ENCODE assay signal across 18 cellular contexts in genomic region chr14:34372766-34373165, GRCh38.
DNase-seq lines count a peak whose midpoint lies in the region; ATAC-seq and TF ChIP-seq lines count a peak whose summit lies in the region.
"Had no signal": no experiment of that assay in that cellular context is flagged by ENCODE, and none has a peak within 500 bp of the region (broad histone marks: within the 10 kb centered on the region; RNA-seq: fewer than 3 reads in every experiment).

No MANE protein-coding gene starts in this region.

- TF ChIP-seq CTCF in PC-9 (conservative IDR thresholded peaks at IDR 0.05) (no peak), epithelial cell of esophagus (IDR thresholded peaks at IDR 0.05; ENCODE audit: insufficient read depth, low read depth, low read length, missing control alignments) (no peak), lower lobe of right lung (IDR thresholded peaks at IDR 0.05) (no peak), upper lobe of right lung (IDR thresholded peaks at IDR 0.05) (no peak), osteocyte (IDR thresholded peaks at IDR 0.05) (no peak)

- H3K27me3 ChIP-seq in PC-9 (ENCODE audit: insufficient read depth, low read depth) (no peaks in the 10 kb centered on the region), lower lobe of right lung (ENCODE audit: low read depth) (no peaks in the 10 kb centered on the region), upper lobe of right lung (no peaks in the 10 kb centered on the region)

- no peaks in the 10 kb centered on the region for H3K4me1 Mint-ChIP-seq in natural killer cell treated with Interleukin-12 subunit alpha and Interleukin-12 subunit beta and Interleukin-15 and Interleukin-18, amount 100 ng/mL, for 72 hours (ENCODE audit: low read depth in 2 of 2)
- H3K4me1 Mint-ChIP-seq in osteocyte (ENCODE audit: unreplicated experiment), result no peaks in the 10 kb centered on the region
- H3K4me1 Mint-ChIP-seq in activated T-helper 1 cell treated with anti-CD3 and anti-CD28 coated beads, Interleukin-12 subunit alpha, Interleukin-12 subunit beta, Interleukin-2, Interleukin-4 antibody, amounts not matched to agents 30 ng/mL and 10 ng/mL and 1 ng/mL, durations not matched to agents 14 hours and 24 hours and 36 hours (ENCODE audit: low read depth), result no peaks in the 10 kb centered on the region

- no peaks in the 10 kb centered on the region for H3K9me3 Mint-ChIP-seq in natural killer cell treated with Interleukin-12 subunit alpha and Interleukin-12 subunit beta and Interleukin-15 and Interleukin-18, amount 100 ng/mL, for 72 hours
- H3K9me3 Mint-ChIP-seq in osteocyte (ENCODE audit: unreplicated experiment), result no peaks in the 10 kb centered on the region
- H3K9me3 Mint-ChIP-seq in activated T-helper 1 cell treated with anti-CD3 and anti-CD28 coated beads, Interleukin-12 subunit alpha, Interleukin-12 subunit beta, Interleukin-2, Interleukin-4 antibody, amounts not matched to agents 30 ng/mL and 10 ng/mL and 1 ng/mL, durations not matched to agents 14 hours and 24 hours and 36 hours, result no peaks in the 10 kb centered on the region
- H3K9me3 Mint-ChIP-seq: CD4-positive, alpha-beta T cell had no signal

- H3K4me3 ChIP-seq in PC-9 (no peak overlapping the region), epithelial cell of esophagus (ENCODE audit: low read length) (no peak overlapping the region), lower lobe of right lung (no peak overlapping the region), upper lobe of right lung (no peak overlapping the region)

- H3K9me3 ChIP-seq in PC-9 (ENCODE audit: insufficient read depth, low read depth), result no peaks in the 10 kb centered on the region
- no peaks in the 10 kb centered on the region for H3K9me3 ChIP-seq in lower lobe of right lung
- no peaks in the 10 kb centered on the region for H3K9me3 ChIP-seq in upper lobe of right lung

- peaks cover 39% of the 10 kb centered on the region for H3F3A ChIP-seq in PC-9 (ENCODE audit: insufficient read depth, low read depth)

- ATAC-seq in lower lobe of right lung (no peak), upper lobe of right lung (no peak)
- ATAC-seq in natural killer cell treated with Interleukin-12 subunit alpha and Interleukin-12 subunit beta and Interleukin-15 and Interleukin-18, amount 100 ng/mL, for 72 hours, result no peak
- ATAC-seq: Panc1 had no signal

- H3K27me3 Mint-ChIP-seq in natural killer cell treated with Interleukin-12 subunit alpha and Interleukin-12 subunit beta and Interleukin-15 and Interleukin-18, amount 100 ng/mL, for 72 hours, result peaks cover 7 to 8% of the 10 kb centered on the region in 2 donors
- peaks cover 15% of the 10 kb centered on the region for H3K27me3 Mint-ChIP-seq in osteocyte (ENCODE audit: unreplicated experiment)
- no peaks in the 10 kb centered on the region for H3K27me3 Mint-ChIP-seq in activated T-helper 1 cell treated with anti-CD3 and anti-CD28 coated beads, Interleukin-12 subunit alpha, Interleukin-12 subunit beta, Interleukin-2, Interleukin-4 antibody, amounts not matched to agents 30 ng/mL and 10 ng/mL and 1 ng/mL, durations not matched to agents 14 hours and 24 hours and 36 hours (ENCODE audit: insufficient read depth)

- no peaks in the 10 kb centered on the region for H3K9me2 ChIP-seq in PC-9 (ENCODE audit: insufficient read depth)

- H3K36me3 Mint-ChIP-seq in natural killer cell treated with Interleukin-12 subunit alpha and Interleukin-12 subunit beta and Interleukin-15 and Interleukin-18, amount 100 ng/mL, for 72 hours, result no peaks in the 10 kb centered on the region
- H3K36me3 Mint-ChIP-seq in osteocyte (ENCODE audit: unreplicated experiment), result no peaks in the 10 kb centered on the region
- H3K36me3 Mint-ChIP-seq in activated T-helper 1 cell treated with anti-CD3 and anti-CD28 coated beads, Interleukin-12 subunit alpha, Interleukin-12 subunit beta, Interleukin-2, Interleukin-4 antibody, amounts not matched to agents 30 ng/mL and 10 ng/mL and 1 ng/mL, durations not matched to agents 14 hours and 24 hours and 36 hours (ENCODE audit: low read depth), result no peaks in the 10 kb centered on the region

- intact Hi-C loops in PC-9 (cut with micrococcal nuclease; ENCODE audit: unreplicated experiment), result no loop called here
- intact Hi-C loops in lower lobe of right lung (cut with DNase I), result no loop called here
- intact Hi-C loops in upper lobe of right lung (cut with DNase I), result no loop called here
- intact Hi-C loops in activated T-helper 1 cell treated with anti-CD3 and anti-CD28 coated beads, Interleukin-12 subunit alpha, Interleukin-12 subunit beta, Interleukin-2, Interleukin-4 antibody, amounts not matched to agents 30 ng/mL and 10 ng/mL and 1 ng/mL, durations not matched to agents 14 hours and 24 hours and 36 hours (cut with micrococcal nuclease), result no loop called here

- DNase-seq in PC-9, result peak in 1 of 2 experiments; percentile 83
- DNase-seq in epithelial cell of esophagus (ENCODE audit: low read depth), result peak; percentile 57
- no peak for DNase-seq in lower lobe of right lung
- DNase-seq in upper lobe of right lung, result no peak
- DNase-seq in natural killer cell treated with Interleukin-12 subunit alpha and Interleukin-12 subunit beta and Interleukin-15 and Interleukin-18, amount 100 ng/mL, for 72 hours (ENCODE audit: low spot score), result no peak
- no peak for DNase-seq in osteocyte (ENCODE audit: extremely low spot score, unreplicated experiment)
- no peak for DNase-seq in activated T-helper 1 cell treated with anti-CD3 and anti-CD28 coated beads, Interleukin-12 subunit alpha, Interleukin-12 subunit beta, Interleukin-2, Interleukin-4 antibody, amounts not matched to agents 30 ng/mL and 10 ng/mL and 1 ng/mL, durations not matched to agents 14 hours and 24 hours and 36 hours (ENCODE audit: low spot score)
- DNase-seq: CD4-positive, alpha-beta T cell; COR-L47; DMS79; KG1; NCI-H1105; NCI-H146; NCI-H2029; NCI-H2227 treated with DMSO at 0.1 percent for 48 hours; NCI-H510A treated with DMSO at 0.1 percent for 48 hours; NCI-H748 treated with DMSO at 0.1 percent for 48 hours had no signal

- H3K36me3 ChIP-seq in PC-9 (ENCODE audit: low read depth) (no peaks in the 10 kb centered on the region), lower lobe of right lung (no peaks in the 10 kb centered on the region), upper lobe of right lung (no peaks in the 10 kb centered on the region)

- H3K4me2 ChIP-seq in PC-9, result peak overlapping the region; percentile 58

- H3K27ac ChIP-seq in PC-9, result peak overlapping the region; percentile 54
- peak overlapping the region; percentile 77 for H3K27ac ChIP-seq in lower lobe of right lung
- peak overlapping the region; percentile 82 for H3K27ac ChIP-seq in upper lobe of right lung

- H3K4me3 Mint-ChIP-seq in natural killer cell treated with Interleukin-12 subunit alpha and Interleukin-12 subunit beta and Interleukin-15 and Interleukin-18, amount 100 ng/mL, for 72 hours, result no peak overlapping the region
- H3K4me3 Mint-ChIP-seq in osteocyte (ENCODE audit: unreplicated experiment), result no peak overlapping the region
- H3K4me3 Mint-ChIP-seq in activated T-helper 1 cell treated with anti-CD3 and anti-CD28 coated beads, Interleukin-12 subunit alpha, Interleukin-12 subunit beta, Interleukin-2, Interleukin-4 antibody, amounts not matched to agents 30 ng/mL and 10 ng/mL and 1 ng/mL, durations not matched to agents 14 hours and 24 hours and 36 hours, result no peak overlapping the region
- H3K4me3 Mint-ChIP-seq: CD4-positive, alpha-beta T cell had no signal

- no peaks in the 10 kb centered on the region for H3K79me2 ChIP-seq in PC-9 (ENCODE audit: low read depth)

- CTCF ChIA-PET in PC-9 (lab: Charles Lee), result no interaction called here

- no peaks in the 10 kb centered on the region for H4K20me1 ChIP-seq in PC-9 (ENCODE audit: insufficient read depth)

- no TSS peak for BruUV-seq in PC-9 (replicated peaks; lab: Mats Ljungman, UMichigan)

- H3K4me1 ChIP-seq in PC-9 (replicated peaks; ENCODE audit: insufficient read depth) (peaks cover 71% of the 10 kb centered on the region), lower lobe of right lung (peaks cover 40% of the 10 kb centered on the region), upper lobe of right lung (peaks cover 20% of the 10 kb centered on the region)

- no peak overlapping the region for H2AFZ ChIP-seq in PC-9

- POLR2A ChIA-PET in PC-9 (lab: Charles Lee; ENCODE audit: unreplicated experiment), result no interaction called here

- H3K27ac Mint-ChIP-seq in natural killer cell treated with Interleukin-12 subunit alpha and Interleukin-12 subunit beta and Interleukin-15 and Interleukin-18, amount 100 ng/mL, for 72 hours, result no peak overlapping the region
- H3K27ac Mint-ChIP-seq in osteocyte (ENCODE audit: unreplicated experiment), result no peak overlapping the region
- H3K27ac Mint-ChIP-seq in activated T-helper 1 cell treated with anti-CD3 and anti-CD28 coated beads, Interleukin-12 subunit alpha, Interleukin-12 subunit beta, Interleukin-2, Interleukin-4 antibody, amounts not matched to agents 30 ng/mL and 10 ng/mL and 1 ng/mL, durations not matched to agents 14 hours and 24 hours and 36 hours, result no peak overlapping the region
- H3K27ac Mint-ChIP-seq: CD4-positive, alpha-beta T cell had no signal
